In the genomic region with DNA sequence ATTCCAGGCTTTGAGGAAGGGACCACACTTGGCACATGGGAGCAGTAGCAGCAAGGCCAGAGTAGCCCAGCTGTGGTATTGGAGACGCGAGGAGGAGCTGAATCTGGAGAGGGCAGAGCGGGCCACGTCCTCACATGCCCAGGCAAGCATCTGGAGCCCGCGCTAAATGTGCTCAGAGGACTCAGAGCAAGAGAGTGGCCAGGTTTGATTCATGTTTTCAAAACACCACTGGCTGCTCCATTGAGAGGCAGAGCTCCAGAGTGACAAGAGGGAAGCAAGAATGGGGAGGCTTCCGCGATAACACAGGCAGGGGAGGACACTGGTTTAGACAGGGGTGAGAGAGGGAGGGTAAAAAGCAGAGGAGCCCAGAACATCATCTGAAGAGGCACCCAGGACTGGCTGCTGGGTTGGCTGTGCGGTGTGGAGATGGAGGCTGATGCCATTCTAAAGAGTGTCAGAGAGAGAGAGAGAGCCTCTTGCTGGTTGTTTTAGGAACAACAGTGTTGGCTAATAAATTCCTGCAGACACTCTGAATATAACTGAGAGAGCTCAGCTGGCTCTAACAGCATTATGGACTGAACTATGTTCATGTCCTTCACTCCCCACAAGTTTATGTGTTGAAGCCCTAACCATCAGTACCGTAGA, we compare ENCODE assay signal across 8 cellular contexts. TPM values are rescaled to one million over a fixed set of nuclear protein-coding genes. Genes with fewer than 3 reads are reported as not detected.
A peak's percentile ranks its signal among the peaks of the same experiment; 100 is the strongest.
DNase-seq lines count a peak whose midpoint lies in the region; ATAC-seq and TF ChIP-seq lines count a peak whose summit lies in the region.
"Had no signal": no experiment of that assay in that cellular context is flagged by ENCODE, and none has a peak within 500 bp of the region (broad histone marks: within the 10 kb centered on the region; RNA-seq: fewer than 3 reads in every experiment).

No MANE protein-coding gene starts in this region.

- peaks cover 2% of the 10 kb centered on the region for H3K36me3 ChIP-seq in smooth muscle cell (ENCODE audit: low read depth)

- WGBS in smooth muscle cell (ENCODE audit: low lambda C conversion rate) = 83% methylated on average over 10 of the region's 10 CpGs

- no peak overlapping the region for H3K9ac ChIP-seq in smooth muscle cell (ENCODE audit: low read depth)

- H3K79me2 ChIP-seq in smooth muscle cell (ENCODE audit: low read depth) = no peaks in the 10 kb centered on the region

- no peak overlapping the region for H3K4me2 ChIP-seq in smooth muscle cell

- TF ChIP-seq CTCF in GM12874 (IDR thresholded peaks at IDR 0.05; ENCODE audit: insufficient read depth, low read depth, low read length) (peak; percentile 42; the same call in 1 of the 2 replicates), smooth muscle cell (IDR thresholded peaks at IDR 0.05; ENCODE audit: borderline replicate concordance, insufficient read depth, poor library complexity, severe bottlenecking) (peak; percentile 43)

- DNase-seq in UCSD-AML1 (lab: John Stamatoyannopoulos, UW; ENCODE audit: unreplicated experiment) (peak; percentile 60), Right ventricle myocardium superior (peak; percentile 54), smooth muscle cell (lab: John Stamatoyannopoulos, UW; ENCODE audit: unreplicated experiment) (no peak), NCI-H1436 treated with DMSO at 0.1 percent for 48 hours (lab: John Stamatoyannopoulos, UW) (no peak), NCI-H1048 (lab: John Stamatoyannopoulos, UW) (no peak)

- intact Hi-C loops in Right ventricle myocardium superior (cut with DNase I) = no loop called here

- peaks cover 5% of the 10 kb centered on the region for H3K9me3 ChIP-seq in smooth muscle cell (replicated peaks; ENCODE audit: low read depth)

- H3K4me3 ChIP-seq in smooth muscle cell = no peak overlapping the region

- no peaks in the 10 kb centered on the region for H4K20me1 ChIP-seq in smooth muscle cell (ENCODE audit: low read depth)

- no peaks in the 10 kb centered on the region for H3F3A ChIP-seq in smooth muscle cell (ENCODE audit: low read depth)

- ATAC-seq in HG03135 (IDR thresholded peaks at IDR 0.05; ENCODE audit: unreplicated experiment) (peak; percentile 55), Right ventricle myocardium superior (ENCODE audit: poor library complexity) (peak; percentile 71)

- H3K27ac ChIP-seq in smooth muscle cell (ENCODE audit: low read depth) = no peak overlapping the region
- H3K27ac ChIP-seq: VCaP had no signal

- H2AFZ ChIP-seq in smooth muscle cell (ENCODE audit: low read depth) = no peak overlapping the region

- no peaks in the 10 kb centered on the region for H3K27me3 ChIP-seq in smooth muscle cell (ENCODE audit: low read depth)

- H3K4me1 ChIP-seq in smooth muscle cell (ENCODE audit: low read depth) = no peaks in the 10 kb centered on the region

RNA-seq across cellular contexts. Expression of gene RCAN1, which starts 32.3 kb away (rescaled TPM):
- total RNA-seq in Right ventricle myocardium superior (36.0 TPM), smooth muscle cell (153 and 155 TPM in 2 replicates)
- 77.3 and 96.3 TPM in 2 replicates for polyA plus RNA-seq in smooth muscle cell

Comparison
In these comparisons a context has a peak if more than half of its experiments do, and no peak if none do; other contexts are left out.
1. DNase-seq: peak in UCSD-AML1 (single experiment) and Right ventricle myocardium superior (single experiment); none in smooth muscle cell (single experiment), NCI-H1436 treated with DMSO at 0.1 percent for 48 hours (single experiment) and NCI-H1048 (single experiment).